In genomic region chr16:1310832-1311200, GRCh38 we compare ENCODE assay signal across 8 cellular contexts. TPM values are rescaled to one million over a fixed set of nuclear protein-coding genes. Genes with fewer than 3 reads are reported as not detected.
DNase-seq lines count a peak whose midpoint lies in the region; FAIRE-seq and TF ChIP-seq lines count a peak whose summit lies in the region.

No MANE protein-coding gene starts in this region.

- no peak for TF ChIP-seq CTCF in GM12864 (IDR thresholded peaks at IDR 0.05; ENCODE audit: low read depth, low read length, missing control alignments)
- TF ChIP-seq CTCF in neural cell (IDR thresholded peaks at IDR 0.05; ENCODE audit: poor library complexity, severe bottlenecking) = no peak
- no peak for TF ChIP-seq CTCF in D721Med (IDR thresholded peaks at IDR 0.05; ENCODE audit: insufficient read depth, missing control alignments)

- no peak for TF ChIP-seq POLR2A in GM12892 (IDR thresholded peaks at IDR 0.05; ENCODE audit: low read depth, low read length)

- no peaks in the 10 kb centered on the region for H3K9me2 ChIP-seq in neural cell (ENCODE audit: insufficient read depth, low read length)

- peak overlapping the region; percentile 93 for H3K4me2 ChIP-seq in neural cell (ENCODE audit: low read length)

- FAIRE-seq in GM12892 (lab: Jason Lieb, UNC) (no peak), D721Med (lab: Jason Lieb, UNC) (no peak)

- H3K9ac ChIP-seq in neural cell (ENCODE audit: low read length) = peak overlapping the region; percentile 83

- peak overlapping the region; percentile 63 for H3K27ac ChIP-seq in effector memory CD4-positive, alpha-beta T cell (ENCODE audit: insufficient read depth, low read length, poor library complexity, severe bottlenecking)
- no peak overlapping the region for H3K27ac ChIP-seq in neural cell (ENCODE audit: low read length)

- no peak for TF ChIP-seq EP300 in neural cell (conservative IDR thresholded peaks at IDR 0.05; ENCODE audit: poor library complexity, severe bottlenecking)

- H3K27me3 ChIP-seq in effector memory CD4-positive, alpha-beta T cell (replicated peaks; ENCODE audit: control insufficient read depth, insufficient read depth, low read length, poor library complexity, severe bottlenecking) = no peaks in the 10 kb centered on the region
- H3K27me3 ChIP-seq in neural cell (ENCODE audit: insufficient read depth, low read depth, low read length) = no peaks in the 10 kb centered on the region

- peaks cover 24% of the 10 kb centered on the region for H3K4me1 ChIP-seq in effector memory CD4-positive, alpha-beta T cell (ENCODE audit: control insufficient read depth, insufficient read depth, low read length, poor library complexity, severe bottlenecking)

- peaks cover 33% of the 10 kb centered on the region for H3K36me3 ChIP-seq in effector memory CD4-positive, alpha-beta T cell (ENCODE audit: control insufficient read depth, insufficient read depth, low read length)
- no peaks in the 10 kb centered on the region for H3K36me3 ChIP-seq in neural cell (ENCODE audit: insufficient read depth, low read length)

- H3K4me3 ChIP-seq in GM12864 (ENCODE audit: low read depth, low read length) (peak overlapping the region; percentile 64), neural cell (ENCODE audit: low read length) (peak overlapping the region; percentile 81)
- peak overlapping the region; percentile 76 for H3K4me3 ChIP-seq in effector memory CD4-positive, alpha-beta T cell (ENCODE audit: insufficient read depth, low read depth, low read length, poor library complexity, severe bottlenecking)

- H3K9me3 ChIP-seq in effector memory CD4-positive, alpha-beta T cell (ENCODE audit: control insufficient read depth, low read length) = no peaks in the 10 kb centered on the region
- H3K9me3 ChIP-seq in neural cell (ENCODE audit: low read length) = no peaks in the 10 kb centered on the region

- TF ChIP-seq RAD21 in neural cell (conservative IDR thresholded peaks at IDR 0.05) = no peak

- H2AFZ ChIP-seq in neural cell (ENCODE audit: low read depth, low read length) = no peak overlapping the region

- peaks cover 51% of the 10 kb centered on the region for H4K20me1 ChIP-seq in neural cell (ENCODE audit: insufficient read depth)

- H3F3A ChIP-seq in neural cell (ENCODE audit: insufficient read depth, low read length, poor library complexity, severe bottlenecking) = no peaks in the 10 kb centered on the region

- DNase-seq in GM12864 (ENCODE audit: low read depth) (no peak), RKO (ENCODE audit: low spot score) (peak; percentile 37), GM12892 (ENCODE audit: insufficient read length) (no peak), NCI-H2227 (lab: John Stamatoyannopoulos, UW; ENCODE audit: unreplicated experiment) (no peak), D721Med (ENCODE audit: insufficient read length, low spot score) (no peak), HPDE6-E6E7 (ENCODE audit: extremely low spot score) (no peak)
- no peak for DNase-seq in effector memory CD4-positive, alpha-beta T cell

- peaks cover 50% of the 10 kb centered on the region for H3K79me2 ChIP-seq in neural cell (replicated peaks; ENCODE audit: insufficient read depth, low read length)

TF ChIP-seq in neural cell, 6 proteins besides CTCF, POLR2A, EP300 and RAD21:
- TF ChIP-seq EZH2 (IDR thresholded peaks at IDR 0.05; ENCODE audit: borderline replicate concordance, insufficient read depth, low read length, poor library complexity, severe bottlenecking) (no peak), TAF1 (IDR thresholded peaks at IDR 0.05; ENCODE audit: low read depth) (no peak), MXI1 (conservative IDR thresholded peaks at IDR 0.05; ENCODE audit: poor library complexity, severe bottlenecking) (no peak), POLR2AphosphoS5 (IDR thresholded peaks at IDR 0.05) (no peak), SMC3 (conservative IDR thresholded peaks at IDR 0.05; ENCODE audit: poor library complexity) (no peak), REST (IDR thresholded peaks at IDR 0.05; ENCODE audit: borderline replicate concordance) (no peak)
TF ChIP-seq in neural cell: peak in this region for 0.

RNA-seq across cellular contexts. Expression of gene UBE2I, which starts 1.4 kb away (rescaled TPM):
- 111 and 126 TPM in 2 replicates for polyA plus RNA-seq in neural cell
- polyA minus RNA-seq in neural cell = 88.9 and 97.6 TPM in 2 replicates
- 148 TPM for polyA plus RNA-seq in GM12892 (2012; ENCODE audit: missing spikeins)

RNA-seq across cellular contexts. Expression of gene BAIAP3, which starts 22.6 kb away (rescaled TPM):
- 65.2 and 93.7 TPM in 2 replicates for polyA plus RNA-seq in neural cell
- 33.0 and 36.8 TPM in 2 replicates for polyA minus RNA-seq in neural cell
- 0.36 TPM for polyA plus RNA-seq in GM12892 (2012; ENCODE audit: missing spikeins)

RNA-seq across cellular contexts. Expression of gene TSR3, which starts 40.9 kb away (rescaled TPM):
- polyA plus RNA-seq in neural cell = 102 and 106 TPM in 2 replicates
- polyA minus RNA-seq in neural cell = 45.6 and 52.8 TPM in 2 replicates
- 17.8 TPM for polyA plus RNA-seq in GM12892 (2012; ENCODE audit: missing spikeins)

RNA-seq across cellular contexts. Expression of gene GNPTG, which starts 40.9 kb away (rescaled TPM):
- polyA plus RNA-seq in neural cell = 74.2 and 90.5 TPM in 2 replicates
- 17.7 and 19.2 TPM in 2 replicates for polyA minus RNA-seq in neural cell
- 15.3 TPM for polyA plus RNA-seq in GM12892 (2012; ENCODE audit: missing spikeins)

RNA-seq across cellular contexts. Expression of gene TPSD1, which starts 54.9 kb away (rescaled TPM):
- polyA plus RNA-seq in neural cell = not detected in 2 replicates
- not detected in 2 replicates for polyA minus RNA-seq in neural cell
- not detected for polyA plus RNA-seq in GM12892 (2012; ENCODE audit: missing spikeins)
